In the genomic region with DNA sequence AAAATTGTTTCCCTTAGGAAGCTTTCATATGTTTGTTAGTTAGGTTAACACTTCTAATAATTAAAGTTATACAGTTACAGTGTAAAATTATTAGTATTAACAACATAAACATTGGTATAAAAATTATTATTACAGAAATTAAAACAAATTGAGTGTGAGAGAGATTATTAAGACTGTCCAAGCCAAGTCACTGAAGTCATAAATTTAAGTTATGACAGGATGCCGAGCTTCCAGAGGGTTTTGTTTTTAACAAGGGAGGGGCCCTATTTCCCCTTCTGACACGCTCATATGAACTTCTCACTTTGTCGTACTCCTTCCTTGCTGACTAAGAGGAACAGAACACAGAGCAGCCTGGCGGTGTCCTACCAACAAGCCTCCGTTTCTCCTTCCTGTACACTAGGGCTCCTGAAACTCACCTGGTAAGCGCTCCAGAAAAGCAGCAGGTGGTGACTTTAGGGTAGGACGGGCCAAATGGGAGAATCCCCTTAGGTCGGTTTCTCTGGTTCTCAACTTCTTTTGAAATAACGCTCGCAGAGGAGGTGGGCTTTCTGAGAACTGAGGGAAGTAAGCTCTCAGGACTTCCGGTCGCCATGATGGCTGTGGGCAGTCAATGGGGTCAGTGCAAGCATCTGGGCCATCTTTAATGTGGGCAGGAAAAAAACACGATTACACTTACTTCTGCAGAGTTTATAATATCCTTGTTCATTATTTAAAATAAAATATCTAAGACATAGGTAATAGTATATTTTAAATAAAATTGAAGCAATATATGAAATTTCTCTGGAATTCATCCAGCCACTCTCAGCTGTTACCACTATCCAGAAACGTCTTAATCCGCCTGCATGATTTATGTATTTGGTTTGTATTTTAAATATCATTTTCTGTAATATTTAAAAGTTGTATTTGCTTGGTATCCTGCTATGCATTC, we compare ENCODE assay signal across 1 cellular context.
TF ChIP-seq lines count a peak whose summit lies in the region.

TSS of gene CARD8 (minus strand) at position 537 of the 928 bp plus-strand sequence. CDS start 14,892 bp downstream, outside the sequence.

TF ChIP-seq in K562, 482 proteins besides CTCF, POLR2A, EP300 and RAD21 (continued from another document and continues in another):
- TF ChIP-seq ZNF280A (IDR thresholded peaks at IDR 0.05; ENCODE audit: low read depth, partially characterized antibody) (no peak), ETV1 (tag; conservative IDR thresholded peaks at IDR 0.05; ENCODE audit: low read depth) (peak; percentile 93), LEF1 (IDR thresholded peaks at IDR 0.05) (peak; percentile 76), ZNF436 (CRISPR knock-in tag; IDR thresholded peaks at IDR 0.05) (no peak), DDX20 (tag; IDR thresholded peaks at IDR 0.05; ENCODE audit: low read depth) (0 out of 2 replicates have a peak, but pooled peaks have one; percentile 20), PREB (CRISPR knock-in tag; IDR thresholded peaks at IDR 0.05) (no peak), MEF2A (IDR thresholded peaks at IDR 0.05; ENCODE audit: control insufficient read depth, low read depth, low read length) (0 out of 2 replicates have a peak, but pooled peaks have one; percentile 37), ZNF507 (tag; conservative IDR thresholded peaks at IDR 0.05) (no peak), FOS (IDR thresholded peaks at IDR 0.05; ENCODE audit: extremely low read depth, insufficient read length) (no peak), RUNX1 (IDR thresholded peaks at IDR 0.05; ENCODE audit: low read depth) (no peak), KDM1A (IDR thresholded peaks at IDR 0.05) (no peak), MTA2 (IDR thresholded peaks at IDR 0.05; ENCODE audit: low read depth) (no peak), GTF2F1 (IDR thresholded peaks at IDR 0.05; ENCODE audit: low read depth, low read length) (peak; percentile 35; the same call in 1 of the 2 replicates), XRCC4 (IDR thresholded peaks at IDR 0.05; ENCODE audit: extremely low read depth, insufficient read depth, insufficient read length) (no peak), MECOM (CRISPR knock-in tag; IDR thresholded peaks at IDR 0.05) (0 out of 2 replicates have a peak, but pooled peaks have one; percentile 16), RBM25 (IDR thresholded peaks at IDR 0.05; ENCODE audit: low read depth, low read length, severe bottlenecking) (no peak), CBX2 (IDR thresholded peaks at IDR 0.05; ENCODE audit: insufficient read depth, low read length, poor library complexity, severe bottlenecking) (no peak), HLTF (IDR thresholded peaks at IDR 0.05) (no peak), YBX1 (IDR thresholded peaks at IDR 0.05) (no peak), SNIP1 (IDR thresholded peaks at IDR 0.05; ENCODE audit: low read depth) (no peak), ZBTB33 (CRISPR knock-in tag; IDR thresholded peaks at IDR 0.05) (peak; percentile 20; the same call in 1 of the 2 replicates), ZNF263 (CRISPR knock-in tag; IDR thresholded peaks at IDR 0.05; ENCODE audit: borderline replicate concordance) (no peak), ZNF398 (CRISPR knock-in tag; IDR thresholded peaks at IDR 0.05) (no peak), TBP (optimal IDR thresholded peaks at IDR 0.05; ENCODE audit: low read depth, low read length) (peak; percentile 95), LCOR (CRISPR knock-in tag; IDR thresholded peaks at IDR 0.05) (no peak), LARP7 (IDR thresholded peaks at IDR 0.05) (no peak), PTTG1 (tag; IDR thresholded peaks at IDR 0.05; ENCODE audit: low read depth) (no peak), ZNF780A (CRISPR knock-in tag; IDR thresholded peaks at IDR 0.05) (no peak), ZNF253 (CRISPR knock-in tag; conservative IDR thresholded peaks at IDR 0.05) (no peak), SIN3B (IDR thresholded peaks at IDR 0.05; ENCODE audit: low read depth) (peak; percentile 76; the same call in 1 of the 2 replicates), ZNF24 (IDR thresholded peaks at IDR 0.05) (no peak), EHMT2 (IDR thresholded peaks at IDR 0.05) (no peak), IRF2 (CRISPR knock-in tag; IDR thresholded peaks at IDR 0.05) (no peak), CLOCK (CRISPR knock-in tag; IDR thresholded peaks at IDR 0.05; ENCODE audit: borderline replicate concordance) (no peak), CREB1 (IDR thresholded peaks at IDR 0.05) (no peak; the same call in 1 of the 2 replicates), CREB1 (CRISPR knock-in tag; IDR thresholded peaks at IDR 0.05) (no peak; the same call in 1 of the 2 replicates), EWSR1 (IDR thresholded peaks at IDR 0.05; ENCODE audit: borderline replicate concordance, low read depth, partially characterized antibody) (no peak), BCOR (IDR thresholded peaks at IDR 0.05) (no peak), EGR1 (conservative IDR thresholded peaks at IDR 0.05) (no peak), TEAD2 (tag; IDR thresholded peaks at IDR 0.05) (no peak), ZEB2 (IDR thresholded peaks at IDR 0.05) (peak; percentile 95), ZBTB7A (IDR thresholded peaks at IDR 0.05; ENCODE audit: borderline replicate concordance, control insufficient read depth, low read depth, low read length) (peak; percentile 40; the same call in 1 of the 2 replicates), ZFP30 (CRISPR knock-in tag; IDR thresholded peaks at IDR 0.05; ENCODE audit: borderline replicate concordance) (no peak), ZNF644 (tag; IDR thresholded peaks at IDR 0.05; ENCODE audit: low read depth) (peak; percentile 92), ZNF174 (CRISPR knock-in tag; IDR thresholded peaks at IDR 0.05) (no peak), ZNF395 (CRISPR knock-in tag; IDR thresholded peaks at IDR 0.05) (peak; percentile 73; the same call in 1 of the 2 replicates), CHD2 (IDR thresholded peaks at IDR 0.05; ENCODE audit: low read depth, low read length) (no peak), ELF4 (CRISPR knock-in tag; IDR thresholded peaks at IDR 0.05) (peak; percentile 62; the same call in 1 of the 2 replicates), PKNOX1 (IDR thresholded peaks at IDR 0.05) (peak; percentile 97), TARDBP (IDR thresholded peaks at IDR 0.05) (no peak), ZNF717 (CRISPR knock-in tag; IDR thresholded peaks at IDR 0.05) (no peak)
- TF ChIP-seq, protein P1, sequence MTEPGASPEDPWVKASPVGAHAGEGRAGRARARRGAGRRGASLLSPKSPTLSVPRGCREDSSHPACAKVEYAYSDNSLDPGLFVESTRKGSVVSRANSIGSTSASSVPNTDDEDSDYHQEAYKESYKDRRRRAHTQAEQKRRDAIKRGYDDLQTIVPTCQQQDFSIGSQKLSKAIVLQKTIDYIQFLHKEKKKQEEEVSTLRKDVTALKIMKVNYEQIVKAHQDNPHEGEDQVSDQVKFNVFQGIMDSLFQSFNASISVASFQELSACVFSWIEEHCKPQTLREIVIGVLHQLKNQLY (CRISPR knock-in tag; conservative IDR thresholded peaks at IDR 0.05), result no peak
